Comparison of ENCODE assay signal across 10 cellular contexts in genomic region chr10:109892885-109893284, GRCh38. TPM values are rescaled to one million over a fixed set of nuclear protein-coding genes. Genes with fewer than 3 reads are reported as not detected.
DNase-seq lines count a peak whose midpoint lies in the region; ATAC-seq and TF ChIP-seq lines count a peak whose summit lies in the region.
"Had no signal": no experiment of that assay in that cellular context is flagged by ENCODE, and none has a peak within 500 bp of the region (broad histone marks: within the 10 kb centered on the region; RNA-seq: fewer than 3 reads in every experiment).

No MANE protein-coding gene starts in this region.

- DNase-seq in GM03348 (ENCODE audit: low spot score), result peak; percentile 47
- DNase-seq in esophagus muscularis mucosa (ENCODE audit: extremely low spot score), result no peak
- DNase-seq in psoas muscle, result peak; percentile 39 to 59
- DNase-seq in SW 1271 (lab: John Stamatoyannopoulos, UW), result no peak
- no peak for DNase-seq in NCI-H2081 treated with DMSO at 0.1 percent for 48 hours (lab: John Stamatoyannopoulos, UW)
- DNase-seq: amniotic stem cell; stimulated activated CD4-positive, alpha-beta T cell treated with anti-CD3 and anti-CD28 coated beads, Interleukin-4, amount 100 ng/mL, for 24 hours had no signal

- no peaks in the 10 kb centered on the region for H3K27me3 ChIP-seq in esophagus muscularis mucosa
- H3K27me3 ChIP-seq in psoas muscle (ENCODE audit: insufficient read depth in 3 of 3, low read length in 2 of 3), result no peaks in the 10 kb centered on the region

- H3K36me3 ChIP-seq in esophagus muscularis mucosa (peaks cover under 1 to 36% (median 23%) of the 10 kb centered on the region in 4 donors), psoas muscle (ENCODE audit: insufficient read depth in 1 of 2, low read depth in 1 of 2) (peaks cover 4 to 27% of the 10 kb centered on the region in 2 donors)

- TF ChIP-seq CTCF in esophagus muscularis mucosa (IDR thresholded peaks at IDR 0.05) (no peak), psoas muscle (IDR thresholded peaks at IDR 0.05) (no peak)

- ATAC-seq in SK-N-SH treated with all-trans-retinoic acid at 6 μM for 48 hours, result peak; percentile 70
- ATAC-seq in psoas muscle, result peak in 1 of 4 donors; percentile 24
- ATAC-seq in GM18873 (IDR thresholded peaks at IDR 0.05; ENCODE audit: low FRiP score, unreplicated experiment), result no peak
- no peak for ATAC-seq in GM21515 (IDR thresholded peaks at IDR 0.05; ENCODE audit: unreplicated experiment)

- H3K4me1 ChIP-seq in esophagus muscularis mucosa, result peaks cover 58 to 65% (median 61%) of the 10 kb centered on the region in 4 donors
- H3K4me1 ChIP-seq in psoas muscle, result peaks cover 26% of the 10 kb centered on the region

- WGBS in esophagus muscularis mucosa, result 78% methylated on average over 9 of the region's 9 CpGs
- 84 to 85% (median 85%) methylated on average over 9 of the region's 9 CpGs for WGBS in psoas muscle, 3 donors

- TF ChIP-seq EP300 in esophagus muscularis mucosa (IDR thresholded peaks at IDR 0.05), result no peak

- intact Hi-C loops in esophagus muscularis mucosa (cut with DNase I), result no loop called here
- intact Hi-C loops in psoas muscle (cut with DNase I), result loop anchor here in 1 of 2 donors (5.0 kb wide), 1 partner anchor 114 kb away; the partner anchor contains the start of gene ADD3

- H3K27ac ChIP-seq in esophagus muscularis mucosa (replicated peaks in 1 of 4) (peak overlapping the region; percentile 54 to 70 (median 61)), psoas muscle (no peak overlapping the region)

- no peaks in the 10 kb centered on the region for H3K9me3 ChIP-seq in esophagus muscularis mucosa
- H3K9me3 ChIP-seq in psoas muscle, result no peaks in the 10 kb centered on the region

- no peak for TF ChIP-seq POLR2A in esophagus muscularis mucosa (IDR thresholded peaks at IDR 0.05; ENCODE audit: low read depth)

- H3K4me3 ChIP-seq in esophagus muscularis mucosa, result no peak overlapping the region
- no peak overlapping the region for H3K4me3 ChIP-seq in psoas muscle

TF ChIP-seq in SK-N-SH treated with all-trans-retinoic acid at 6 μM for 48 hours, 23 proteins besides CTCF, POLR2A, EP300 and RAD21:
- TF ChIP-seq CREB5 (CRISPR knock-in tag; IDR thresholded peaks at IDR 0.05; ENCODE audit: low read depth) (no peak), PATZ1 (CRISPR knock-in tag; IDR thresholded peaks at IDR 0.05; ENCODE audit: borderline replicate concordance) (no peak), POU6F1 (CRISPR knock-in tag; IDR thresholded peaks at IDR 0.05; ENCODE audit: borderline replicate concordance, low read depth) (0 out of 2 replicates have a peak, but pooled peaks have one; percentile 23), TCF4 (CRISPR knock-in tag; IDR thresholded peaks at IDR 0.05; ENCODE audit: borderline replicate concordance) (no peak), ZNF8 (CRISPR knock-in tag; IDR thresholded peaks at IDR 0.05) (no peak; the same call in 1 of the 2 replicates), SNAI2 (CRISPR knock-in tag; IDR thresholded peaks at IDR 0.05) (peak; percentile 80; the same call in 1 of the 2 replicates), TSHZ2 (CRISPR knock-in tag; IDR thresholded peaks at IDR 0.05) (0 out of 2 replicates have a peak, but pooled peaks have one; percentile 14), PPARA (CRISPR knock-in tag; IDR thresholded peaks at IDR 0.05; ENCODE audit: borderline replicate concordance) (no peak), CSDC2 (CRISPR knock-in tag; IDR thresholded peaks at IDR 0.05) (no peak), ZFP3 (CRISPR knock-in tag; IDR thresholded peaks at IDR 0.05) (peak; percentile 82), ESRRG (CRISPR knock-in tag; IDR thresholded peaks at IDR 0.05) (no peak), GLIS3 (CRISPR knock-in tag; IDR thresholded peaks at IDR 0.05) (no peak), ZNF70 (CRISPR knock-in tag; IDR thresholded peaks at IDR 0.05) (no peak), ARNTL (CRISPR knock-in tag; IDR thresholded peaks at IDR 0.05; ENCODE audit: borderline replicate concordance, low read depth) (0 out of 2 replicates have a peak, but pooled peaks have one; percentile 32), BACH2 (CRISPR knock-in tag; IDR thresholded peaks at IDR 0.05; ENCODE audit: borderline replicate concordance) (no peak), OSR1 (CRISPR knock-in tag; IDR thresholded peaks at IDR 0.05) (no peak)

RNA-seq across cellular contexts. Expression of gene XPNPEP1, which starts 30.4 kb away (rescaled TPM):
- 10 to 100 TPM; 43.2 to 61.9 (median 48.8) TPM for total RNA-seq in esophagus muscularis mucosa
- total RNA-seq in psoas muscle, result 10 to 100 TPM; 34.9 to 62.3 (median 43.8) TPM
- 10 to 100 TPM; 22.6 to 37.3 (median 29.1) TPM for polyA plus RNA-seq in psoas muscle

Comparison
In these comparisons a context has a peak if more than half of its experiments do, and no peak if none do; other contexts are left out.
1. DNase-seq: peak in GM03348 (single experiment) and psoas muscle (2 of 2); none in esophagus muscularis mucosa (single experiment), SW 1271 (0 of 2) and NCI-H2081 treated with DMSO at 0.1 percent for 48 hours (single experiment).